Comparison of ENCODE assay signal across 10 cellular contexts in the genomic region with DNA sequence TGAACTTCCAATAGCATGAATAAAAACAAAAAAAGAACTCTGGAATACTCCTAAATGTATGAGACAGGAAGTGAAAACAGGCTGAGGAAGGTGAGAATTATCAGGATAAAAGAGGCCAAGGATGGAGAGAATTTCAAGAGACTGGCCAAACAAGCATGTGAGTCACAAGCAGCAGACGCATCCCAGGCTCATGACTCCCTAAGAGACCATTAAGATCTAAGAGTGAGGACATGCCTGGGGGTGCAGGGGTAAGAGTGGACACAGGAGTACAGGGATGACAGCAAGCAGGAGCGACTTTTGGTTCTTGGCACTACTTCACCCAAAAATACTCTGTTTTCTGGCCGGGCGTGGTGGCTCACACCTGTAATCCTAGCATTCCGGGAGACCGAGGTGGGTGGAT. TPM values are rescaled to one million over a fixed set of nuclear protein-coding genes. Genes with fewer than 3 reads are reported as not detected.
DNase-seq lines count a peak whose midpoint lies in the region; ATAC-seq, FAIRE-seq and TF ChIP-seq lines count a peak whose summit lies in the region.
"Had no signal": no experiment of that assay in that cellular context is flagged by ENCODE, and none has a peak within 500 bp of the region (broad histone marks: within the 10 kb centered on the region; RNA-seq: fewer than 3 reads in every experiment).

No MANE protein-coding gene starts in this region.

- peaks cover 8% of the 10 kb centered on the region for H3K27me3 Mint-ChIP-seq in GM23338 (ENCODE audit: insufficient read depth, low read depth, poor library complexity)

- no peak overlapping the region for H2AFZ ChIP-seq in GM23338

- H3K4me3 Mint-ChIP-seq in GM23338, result no peak overlapping the region

- H3K9me2 ChIP-seq in GM23338 (ENCODE audit: insufficient read depth), result no peaks in the 10 kb centered on the region

- H3F3A ChIP-seq in GM23338 (replicated peaks; ENCODE audit: low read depth), result no peaks in the 10 kb centered on the region

- no peak for TF ChIP-seq POLR2A in GM12892 (IDR thresholded peaks at IDR 0.05; ENCODE audit: low read depth, low read length)

- intact Hi-C loops in aorta (cut with DNase I), result no loop called here

- H3K36me3 ChIP-seq in GM23338 (ENCODE audit: insufficient read depth) (no peaks in the 10 kb centered on the region), aorta (ENCODE audit: control insufficient read depth in 1 of 2, insufficient read depth in 2 of 2, low read length in 1 of 2) (no peaks in the 10 kb centered on the region)

- no peak overlapping the region for H3K27ac ChIP-seq in GM23338 (ENCODE audit: low read depth)
- no peak overlapping the region for H3K27ac ChIP-seq in aorta (ENCODE audit: low read depth in 1 of 2, low read length in 2 of 2)

- no peaks in the 10 kb centered on the region for H3K9me3 Mint-ChIP-seq in GM23338

- peaks cover 19% of the 10 kb centered on the region; the same call in 2 of the 3 replicates for H3K36me3 Mint-ChIP-seq in GM23338 (ENCODE audit: low read depth)

- FAIRE-seq in GM12892 (lab: Jason Lieb, UNC), result no peak

- no peak for TF ChIP-seq CTCF in GM23338 (conservative IDR thresholded peaks at IDR 0.05; ENCODE audit: low read depth in 2 of 2)

- WGBS in aorta, 2 donors, result 66 to 80% methylated on average over 6 of the region's 6 CpGs

- H4K20me1 ChIP-seq in GM23338 (replicated peaks; ENCODE audit: insufficient read depth), result peaks cover 29% of the 10 kb centered on the region

- H3K4me1 Mint-ChIP-seq in GM23338, result peaks cover 17% of the 10 kb centered on the region

- H3K4me3 ChIP-seq in GM23338 (no peak overlapping the region), aorta (ENCODE audit: low read length in 2 of 2) (no peak overlapping the region)

- H3K27me3 ChIP-seq in GM23338 (ENCODE audit: insufficient read depth), result no peaks in the 10 kb centered on the region
- no peaks in the 10 kb centered on the region for H3K27me3 ChIP-seq in aorta (ENCODE audit: control insufficient read depth in 1 of 2, insufficient read depth in 2 of 2, low read length in 1 of 2)

- peak overlapping the region; percentile 66; the same call in 1 of the 2 replicates for H3K27ac Mint-ChIP-seq in GM23338

- H3K4me2 ChIP-seq in GM23338, result no peak overlapping the region

- H3K79me2 ChIP-seq in GM23338 (replicated peaks; ENCODE audit: insufficient read depth), result peaks cover 54% of the 10 kb centered on the region

- no peaks in the 10 kb centered on the region for H3K9me3 ChIP-seq in aorta (ENCODE audit: control insufficient read depth, low read length)

- ATAC-seq in GM23338, result no peak
- no peak for ATAC-seq in HG03457 (IDR thresholded peaks at IDR 0.05; ENCODE audit: unreplicated experiment)
- no peak for ATAC-seq in aorta (ENCODE audit: low FRiP score)

- H3K4me1 ChIP-seq in GM23338 (ENCODE audit: insufficient read depth), result no peaks in the 10 kb centered on the region
- peaks cover 0 to 2% of the 10 kb centered on the region in 2 donors for H3K4me1 ChIP-seq in aorta (ENCODE audit: control insufficient read depth in 1 of 2, insufficient read depth in 2 of 2, low read length in 2 of 2)

- in situ Hi-C loops in ACHN (cut with HindIII; ENCODE audit: low pct_ligation_motif_present, low pct_unique_long_range_greater_than_20kb, low sequenced_read_pairs), result no loop called here

- DNase-seq in ACHN, result peak; percentile 64
- DNase-seq in GM23338 (ENCODE audit: low spot score), result no peak
- DNase-seq in astrocyte of the hippocampus (ENCODE audit: low read depth, low spot score), result peak; percentile 56
- DNase-seq in kidney tubule cell (ENCODE audit: low spot score), result peak; percentile 88
- no peak for DNase-seq in GM12892 (ENCODE audit: insufficient read length)
- no peak for DNase-seq in aorta
- DNase-seq in activated CD4-positive, CD25-positive, alpha-beta regulatory T cell (lab: John Stamatoyannopoulos, UW), result no peak
- DNase-seq: OCI-M1 had no signal

TF ChIP-seq in GM23338, 12 proteins besides CTCF, POLR2A, EP300 and RAD21 (continues in another document):
- TF ChIP-seq CREB1 (CRISPR knock-in tag; IDR thresholded peaks at IDR 0.05; ENCODE audit: low read depth), result no peak
- TF ChIP-seq ZNF114 (CRISPR knock-in tag; IDR thresholded peaks at IDR 0.05), result no peak
- TF ChIP-seq NANOG (IDR thresholded peaks at IDR 0.05; ENCODE audit: borderline replicate concordance), result no peak
- no peak for TF ChIP-seq EZH2 (IDR thresholded peaks at IDR 0.05; ENCODE audit: low read depth, unreplicated experiment)
- TF ChIP-seq REST (IDR thresholded peaks at IDR 0.05; ENCODE audit: unreplicated experiment), result no peak
- no peak for TF ChIP-seq EZH2phosphoT487 (IDR thresholded peaks at IDR 0.05; ENCODE audit: unreplicated experiment)

RNA-seq across cellular contexts. Expression of gene SCAMP2, which starts 7.1 kb away (rescaled TPM):
- 51.3 and 64.9 TPM in 2 replicates for total RNA-seq in GM23338 (2014; rRNA removed; shearing (Covaris generic))
- polyA plus RNA-seq in GM23338 (2016; fragmentation: Nextera tagmentation; extraction: Ambion mirVana) (34.7 and 35.8 TPM in 2 replicates), aorta (10 to 100 TPM; 21.8 to 30.4 TPM)
- 52.0 TPM for polyA plus RNA-seq in GM12892 (2012; ENCODE audit: missing spikeins)
- total RNA-seq in aorta, result 10 to 100 TPM; 62.2 to 65.0 TPM

RNA-seq across cellular contexts. Expression of gene ULK3, which starts 23.1 kb away (rescaled TPM):
- total RNA-seq in GM23338 (2014; rRNA removed; shearing (Covaris generic)), result 32.6 and 35.4 TPM in 2 replicates
- polyA plus RNA-seq in GM23338 (2016; fragmentation: Nextera tagmentation; extraction: Ambion mirVana) (19.3 and 20.3 TPM in 2 replicates), aorta (10 to 100 TPM; 17.7 to 43.6 TPM)
- 25.0 TPM for polyA plus RNA-seq in GM12892 (2012; ENCODE audit: missing spikeins)
- 10 to 100 TPM; 19.3 to 31.6 TPM for total RNA-seq in aorta

RNA-seq across cellular contexts. Expression of gene MPI, which starts 23.8 kb away (rescaled TPM):
- total RNA-seq in GM23338 (2014; rRNA removed; shearing (Covaris generic)), result 67.5 and 74.2 TPM in 2 replicates
- 18.0 and 21.2 TPM in 2 replicates for polyA plus RNA-seq in GM23338 (2016; fragmentation: Nextera tagmentation; extraction: Ambion mirVana)
- 73.3 TPM for polyA plus RNA-seq in GM12892 (2012; ENCODE audit: missing spikeins)
- total RNA-seq in aorta, result 10 to 100 TPM; 24.4 to 31.1 TPM
- 10 to 100 TPM; 21.3 to 28.0 TPM for polyA plus RNA-seq in aorta

RNA-seq across cellular contexts. Expression of gene CPLX3, which starts 39.7 kb away (rescaled TPM):
- total RNA-seq in GM23338 (2014; rRNA removed; shearing (Covaris generic)), result 0.62 and 0.66 TPM in 2 replicates
- polyA plus RNA-seq in GM23338 (2016; fragmentation: Nextera tagmentation; extraction: Ambion mirVana), result 0.21 TPM in 1 of 2 replicates, not detected in the other
- polyA plus RNA-seq in GM12892 (2012; ENCODE audit: missing spikeins), result not detected
- total RNA-seq in aorta, result not detected
- under 1 TPM; 0.05 to 0.13 TPM for polyA plus RNA-seq in aorta
- total RNA-seq: G401 had no signal

RNA-seq across cellular contexts. Expression of gene FAM219B, which starts 40.6 kb away (rescaled TPM):
- 53.1 and 61.4 TPM in 2 replicates for total RNA-seq in GM23338 (2014; rRNA removed; shearing (Covaris generic))
- 28.2 and 28.8 TPM in 2 replicates for polyA plus RNA-seq in GM23338 (2016; fragmentation: Nextera tagmentation; extraction: Ambion mirVana)
- 29.8 TPM for polyA plus RNA-seq in GM12892 (2012; ENCODE audit: missing spikeins)
- 10 to 100 TPM; 64.7 to 88.4 TPM for total RNA-seq in aorta
- polyA plus RNA-seq in aorta, result 10 to 100 TPM; 29.6 to 61.2 TPM

Comparison
In these comparisons a context has a peak if more than half of its experiments do, and no peak if none do; other contexts are left out.
1. DNase-seq: peak in ACHN (single experiment), astrocyte of the hippocampus (single experiment) and kidney tubule cell (single experiment); none in GM23338 (single experiment), GM12892 (single experiment), aorta (0 of 2) and activated CD4-positive, CD25-positive, alpha-beta regulatory T cell (0 of 4).